Comparison of ENCODE assay signal across 1 cellular context in the genomic region with DNA sequence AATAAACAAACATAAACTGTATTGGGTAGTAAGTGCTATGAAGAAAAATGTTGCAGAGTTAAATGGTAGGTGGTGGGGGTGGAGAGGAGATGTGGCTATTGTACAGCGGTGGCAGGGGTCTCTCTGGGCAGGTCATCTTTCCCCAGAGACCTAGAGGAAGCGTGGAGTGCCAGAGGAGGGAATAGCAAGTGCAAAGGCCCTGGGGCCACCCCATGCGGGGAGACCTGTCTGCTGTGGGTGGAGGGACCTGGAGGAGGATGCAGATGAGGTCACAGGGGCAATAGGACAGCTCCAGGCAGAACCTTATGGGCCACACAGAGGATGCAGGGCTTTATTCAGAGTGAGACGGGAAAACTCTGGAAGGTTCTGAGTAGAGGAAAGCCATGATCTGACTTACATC.
TF ChIP-seq lines count a peak whose summit lies in the region.

No MANE protein-coding gene starts in this region.

TF ChIP-seq in H1, 55 proteins besides CTCF, POLR2A, EP300 and RAD21:
- TF ChIP-seq, protein P1, sequence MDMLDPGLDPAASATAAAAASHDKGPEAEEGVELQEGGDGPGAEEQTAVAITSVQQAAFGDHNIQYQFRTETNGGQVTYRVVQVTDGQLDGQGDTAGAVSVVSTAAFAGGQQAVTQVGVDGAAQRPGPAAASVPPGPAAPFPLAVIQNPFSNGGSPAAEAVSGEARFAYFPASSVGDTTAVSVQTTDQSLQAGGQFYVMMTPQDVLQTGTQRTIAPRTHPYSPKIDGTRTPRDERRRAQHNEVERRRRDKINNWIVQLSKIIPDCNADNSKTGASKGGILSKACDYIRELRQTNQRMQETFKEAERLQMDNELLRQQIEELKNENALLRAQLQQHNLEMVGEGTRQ (IDR thresholded peaks at IDR 0.05; ENCODE audit: low read length) = no peak
- TF ChIP-seq HDAC6 (IDR thresholded peaks at IDR 0.05; ENCODE audit: low read depth, low read length) (no peak), ZNF274 (IDR thresholded peaks at IDR 0.05; ENCODE audit: borderline replicate concordance, extremely low read depth, low read length) (no peak), HDAC2 (IDR thresholded peaks at IDR 0.05; ENCODE audit: borderline replicate concordance in 1 of 2, low read depth in 2 of 2, low read length in 2 of 2) (0 out of 4 replicates have a peak, but pooled peaks of 1 of the 2 experiments have one; percentile 62), KDM1A (IDR thresholded peaks at IDR 0.05; ENCODE audit: borderline replicate concordance, low read length) (peak; percentile 87), EGR1 (IDR thresholded peaks at IDR 0.05; ENCODE audit: borderline replicate concordance, low read depth, low read length) (no peak), TAF7 (optimal IDR thresholded peaks at IDR 0.05; ENCODE audit: borderline replicate concordance, low read depth, low read length) (no peak)
